In the genomic region with DNA sequence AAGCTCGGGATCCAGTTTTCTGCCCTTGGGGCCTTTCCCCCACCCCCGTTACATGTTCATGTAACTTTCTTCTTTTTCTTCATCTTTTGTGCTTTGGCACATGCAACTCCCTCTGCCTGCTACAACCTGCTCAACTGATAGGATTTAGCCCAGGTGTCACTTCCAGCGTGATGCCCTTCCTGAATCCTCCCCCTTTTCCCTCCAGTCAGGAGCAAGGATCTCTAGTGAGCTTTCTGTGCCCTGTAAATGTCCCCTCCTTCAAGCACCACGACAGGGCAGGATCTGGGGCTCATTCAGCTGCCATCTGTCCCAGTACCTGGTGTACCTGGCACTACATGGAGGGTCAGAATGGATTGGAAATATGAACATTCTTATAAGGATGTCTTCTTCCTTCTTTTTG, we compare ENCODE assay signal across 23 cellular contexts. TPM values are rescaled to one million over a fixed set of nuclear protein-coding genes. Genes with fewer than 3 reads are reported as not detected.
DNase-seq lines count a peak whose midpoint lies in the region; ATAC-seq, FAIRE-seq and TF ChIP-seq lines count a peak whose summit lies in the region.
"Had no signal": no experiment of that assay in that cellular context is flagged by ENCODE, and none has a peak within 500 bp of the region (broad histone marks: within the 10 kb centered on the region; RNA-seq: fewer than 3 reads in every experiment).

No MANE protein-coding gene starts in this region.

- no peak for FAIRE-seq in pancreas (lab: Jason Lieb, UNC)
- FAIRE-seq: endometrium had no signal

- peak overlapping the region in 3 of 4 donors; percentile 35 to 98 (median 79) for H3K27ac ChIP-seq in pancreas
- H3K27ac ChIP-seq: coronary artery, right atrium auricular region, tibial artery had no signal

- TF ChIP-seq CTCF in pancreas (IDR thresholded peaks at IDR 0.05): no peak

- DNase-seq in DMS53 (lab: John Stamatoyannopoulos, UW) (peak; percentile 41), DMS53 treated with DMSO at 0.1 percent for 48 hours (lab: John Stamatoyannopoulos, UW; ENCODE audit: unreplicated experiment) (no peak), NCI-H510A treated with DMSO at 0.1 percent for 48 hours (lab: John Stamatoyannopoulos, UW) (peak; percentile 68), cerebellar cortex (ENCODE audit: low spot score) (peak; percentile 98), pancreas (peak in 2 of 6 donors; percentile 38 to 61), left colon (no peak), SKM-1 treated with dmso at 0.1 percent for 144 hours (lab: John Stamatoyannopoulos, UW; ENCODE audit: unreplicated experiment) (no peak)
- DNase-seq: 8988T; activated B cell treated with CpG ODN at 0.5 μM for 24 hours; activated CD4-positive, alpha-beta memory T cell treated with anti-CD3 and anti-CD28 coated beads, Interleukin-2, amount 10 ng/mL, durations not matched to agents 7 days and 5 days; activated effector memory CD4-positive, alpha-beta T cell treated with anti-CD3 and anti-CD28 coated beads, Interleukin-2, amount 50 U/mL, for 16 hours; CD8-positive, alpha-beta memory T cell; MM.1S; NCI-H1436 treated with DMSO at 0.1 percent for 48 hours; NCI-H345; RPMI8226; stimulated activated CD4-positive, alpha-beta T cell treated with anti-CD3 and anti-CD28 coated beads, Interleukin-4, amount 100 ng/mL, for 24 hours; tibial artery had no signal

- WGBS in pancreas, 2 donors: 29 to 32% methylated on average over 4 of the region's 4 CpGs

- H3K4me3 ChIP-seq in pancreas: no peak overlapping the region
- H3K4me3 ChIP-seq: coronary artery, right atrium auricular region, tibial artery had no signal

- H3K27me3 ChIP-seq in pancreas: no peaks in the 10 kb centered on the region
- H3K27me3 ChIP-seq: right atrium auricular region, tibial artery had no signal

- H3K4me1 ChIP-seq in pancreas: peaks cover 49 to 92% (median 91%) of the 10 kb centered on the region in 3 donors

- no peaks in the 10 kb centered on the region for H3K9me3 ChIP-seq in pancreas
- H3K9me3 ChIP-seq: right atrium auricular region, tibial artery had no signal

- ATAC-seq in pancreas (peak; percentile 6 to 71 (median 30)), left colon (no peak)
- no peak for ATAC-seq in activated CD4-positive, CD25-positive, alpha-beta regulatory T cell treated with anti-CD3 and anti-CD28 coated beads, Interleukin-2, amount 50 U/mL, for 24 hours
- ATAC-seq: SK-N-SH treated with all-trans-retinoic acid at 6 μM for 48 hours had no signal

- intact Hi-C loops in pancreas (cut with DNase I): no loop called here
- intact Hi-C loops in left colon (cut with DNase I, micrococcal nuclease): no loop called here

- no peaks in the 10 kb centered on the region for H3K36me3 ChIP-seq in pancreas
- H3K36me3 ChIP-seq: right atrium auricular region, tibial artery had no signal

RNA-seq across cellular contexts. Expression of a gene that starts 15.3 kb away (rescaled TPM):
- 10 to 100 TPM; 27.0 to 46.6 (median 36.7) TPM for total RNA-seq in pancreas
- polyA plus RNA-seq in pancreas: 10 to 100 TPM in 1 of 2 donors, 1 to 10 TPM in 1; 6.0 to 10.7 TPM
- 10 to 100 TPM; 12.2 to 22.7 TPM for total RNA-seq in left colon

Comparison
In these comparisons a context has a peak if more than half of its experiments do, and no peak if none do; other contexts are left out.
1. DNase-seq: peak in DMS53 (single experiment), NCI-H510A treated with DMSO at 0.1 percent for 48 hours (single experiment) and cerebellar cortex (single experiment); none in DMS53 treated with DMSO at 0.1 percent for 48 hours (single experiment), left colon (0 of 2) and SKM-1 treated with dmso at 0.1 percent for 144 hours (single experiment).
2. ATAC-seq: peak in pancreas (4 of 4); none in left colon (single experiment) and activated CD4-positive, CD25-positive, alpha-beta regulatory T cell treated with anti-CD3 and anti-CD28 coated beads, Interleukin-2, amount 50 U/mL, for 24 hours (0 of 2).